ENCODE assay signal across 9 cellular contexts in the genomic region with DNA sequence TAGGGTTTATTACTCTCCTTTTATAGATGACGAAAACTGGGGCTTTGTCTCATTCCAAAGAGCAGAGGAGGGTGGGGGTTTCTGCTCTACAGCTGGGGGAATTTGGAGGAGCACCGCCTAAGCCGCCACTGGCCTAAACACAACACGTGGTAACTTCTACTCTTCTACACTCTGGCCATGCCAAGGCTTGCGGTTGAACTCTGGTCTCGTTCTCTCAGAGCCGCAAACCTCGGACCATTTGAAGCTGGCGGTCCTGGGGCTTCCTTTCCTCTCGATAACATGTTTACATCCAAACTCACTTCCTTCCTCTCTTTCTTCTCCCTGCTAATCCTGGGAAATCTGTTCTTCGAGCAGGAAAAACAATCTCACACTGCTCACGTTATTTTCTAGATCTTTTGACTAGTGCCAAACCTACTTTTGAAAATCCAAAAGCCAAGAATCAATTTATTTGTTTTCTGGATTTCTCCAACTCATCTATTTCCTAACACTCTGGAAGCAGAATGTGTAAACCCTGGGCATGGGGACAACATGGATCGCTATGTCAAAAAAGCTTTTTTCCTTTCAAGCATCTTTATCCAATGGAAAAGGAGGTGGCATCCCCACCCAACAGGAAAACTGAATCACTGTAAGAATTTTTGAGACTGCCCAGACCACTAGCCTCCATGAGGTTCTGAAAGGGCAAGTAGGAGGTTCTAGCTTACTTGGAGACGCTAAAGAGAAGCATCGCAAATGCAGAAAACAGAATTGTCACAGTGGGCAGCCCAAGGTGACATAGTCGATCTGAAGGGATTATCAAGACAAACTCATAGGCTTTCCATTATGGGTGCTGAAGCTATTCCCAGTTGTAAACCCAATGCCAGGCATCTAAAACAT. TPM values are rescaled to one million over a fixed set of nuclear protein-coding genes. Genes with fewer than 3 reads are reported as not detected.
DNase-seq lines count a peak whose midpoint lies in the region; ATAC-seq, FAIRE-seq and TF ChIP-seq lines count a peak whose summit lies in the region.
"Had no signal": no experiment of that assay in that cellular context is flagged by ENCODE, and none has a peak within 500 bp of the region (broad histone marks: within the 10 kb centered on the region; RNA-seq: fewer than 3 reads in every experiment).

No MANE protein-coding gene starts in this region.

- H3K4me3 ChIP-seq in OCI-LY3 (ENCODE audit: low read length) (peak overlapping the region; percentile 79), neutrophil (ENCODE audit: low read depth in 1 of 2, low read length in 1 of 2) (peak overlapping the region in 1 of 2 experiments; percentile 90), stomach smooth muscle (ENCODE audit: low read length in 2 of 2) (peak overlapping the region; percentile 67 to 79)

- no peaks in the 10 kb centered on the region for H3K79me2 ChIP-seq in OCI-LY3 (ENCODE audit: low read length)

- H3K9ac ChIP-seq in OCI-LY3 (ENCODE audit: low read length): peak overlapping the region; percentile 91
- H3K9ac ChIP-seq in stomach smooth muscle (ENCODE audit: low read length in 2 of 2): peak overlapping the region; percentile 90 to 96

- peaks cover 59% of the 10 kb centered on the region for H3K4me1 ChIP-seq in OCI-LY3 (ENCODE audit: low read length)
- peaks cover 46 to 47% of the 10 kb centered on the region in 2 experiments for H3K4me1 ChIP-seq in neutrophil (ENCODE audit: control insufficient read depth in 1 of 2, insufficient read depth in 1 of 2, low read depth in 1 of 2, low read length in 1 of 2)
- H3K4me1 ChIP-seq in stomach smooth muscle (ENCODE audit: control insufficient read depth, insufficient read depth, low read length): peaks cover 38% of the 10 kb centered on the region

- H4K20me1 ChIP-seq in OCI-LY3 (ENCODE audit: insufficient read depth, low read length): no peaks in the 10 kb centered on the region

- peak; percentile 20 for ATAC-seq in HG03064 (IDR thresholded peaks at IDR 0.05; ENCODE audit: low read depth, unreplicated experiment)
- ATAC-seq in activated T-cell treated with anti-CD3 and anti-CD28 coated beads, Interleukin-2, amount 50 U/mL, for 4 hours: peak; percentile 3 to 5

- H3K9me3 Mint-ChIP-seq in activated T-cell treated with anti-CD3 and anti-CD28 coated beads, Interleukin-2, amount 50 U/mL, for 4 hours: peaks cover 5% of the 10 kb centered on the region

- H3K36me3 ChIP-seq in OCI-LY3 (replicated peaks; ENCODE audit: low read depth, low read length) (peaks cover 4% of the 10 kb centered on the region), neutrophil (no peaks in the 10 kb centered on the region), stomach smooth muscle (ENCODE audit: control insufficient read depth in 2 of 2, insufficient read depth in 2 of 2, low read length in 2 of 2) (no peaks in the 10 kb centered on the region)

- no peaks in the 10 kb centered on the region for H3K27me3 ChIP-seq in OCI-LY3 (ENCODE audit: low read depth, low read length)
- H3K27me3 ChIP-seq in neutrophil: no peaks in the 10 kb centered on the region
- no peaks in the 10 kb centered on the region for H3K27me3 ChIP-seq in stomach smooth muscle (ENCODE audit: control insufficient read depth in 1 of 2, insufficient read depth in 2 of 2, low read length in 2 of 2)

- H3K4me2 ChIP-seq in OCI-LY3 (ENCODE audit: low read length): peak overlapping the region; percentile 87

- TF ChIP-seq CTCF in OCI-LY3 (IDR thresholded peaks at IDR 0.05; ENCODE audit: low read depth, low read length): no peak
- no peak for TF ChIP-seq CTCF in neutrophil (IDR thresholded peaks at IDR 0.05)
- TF ChIP-seq CTCF in D721Med (IDR thresholded peaks at IDR 0.05; ENCODE audit: insufficient read depth, missing control alignments): no peak

- peak; percentile 89 for DNase-seq in EH (ENCODE audit: low read depth)
- peak; percentile 59 for DNase-seq in activated T-cell treated with anti-CD3 and anti-CD28 coated beads, Interleukin-2, amount 50 U/mL, for 4 hours
- DNase-seq in fibroblast of peridontal ligament (ENCODE audit: extremely low read depth): peak; percentile 98
- DNase-seq in D721Med (ENCODE audit: insufficient read length, low spot score): no peak

- H2AFZ ChIP-seq in OCI-LY3 (ENCODE audit: low read depth, low read length): 0 out of 2 replicates have a peak overlapping the region, but pooled peaks have one; percentile 52

- peaks cover 69% of the 10 kb centered on the region for H3K4me1 Mint-ChIP-seq in activated T-cell treated with anti-CD3 and anti-CD28 coated beads, Interleukin-2, amount 50 U/mL, for 4 hours (ENCODE audit: low read depth)

- H3K36me3 Mint-ChIP-seq in activated T-cell treated with anti-CD3 and anti-CD28 coated beads, Interleukin-2, amount 50 U/mL, for 4 hours (ENCODE audit: insufficient read depth): no peaks in the 10 kb centered on the region

- FAIRE-seq in D721Med (lab: Jason Lieb, UNC): no peak
- FAIRE-seq: colon had no signal

- H3K27ac ChIP-seq in OCI-LY3 (ENCODE audit: low read length): peak overlapping the region; percentile 91
- H3K27ac ChIP-seq in neutrophil: peak overlapping the region; percentile 94
- H3K27ac ChIP-seq in stomach smooth muscle (ENCODE audit: low read length): peak overlapping the region; percentile 96

- H3K9me3 ChIP-seq in OCI-LY3 (ENCODE audit: insufficient read depth, low read length) (no peaks in the 10 kb centered on the region), neutrophil (no peaks in the 10 kb centered on the region), stomach smooth muscle (ENCODE audit: control insufficient read depth in 2 of 2, low read length in 2 of 2) (no peaks in the 10 kb centered on the region)

- H3K4me3 Mint-ChIP-seq in activated T-cell treated with anti-CD3 and anti-CD28 coated beads, Interleukin-2, amount 50 U/mL, for 4 hours: peak overlapping the region; percentile 85

- peaks cover 2% of the 10 kb centered on the region for H3K27me3 Mint-ChIP-seq in activated T-cell treated with anti-CD3 and anti-CD28 coated beads, Interleukin-2, amount 50 U/mL, for 4 hours (ENCODE audit: low read depth)

RNA-seq across cellular contexts. Expression of a gene that starts 13.6 kb away (rescaled TPM):
- total RNA-seq in activated T-cell treated with anti-CD3 and anti-CD28 coated beads, Interleukin-2, amount 50 U/mL, for 4 hours: 10 to 100 TPM; 17.8 to 22.8 (median 19.1) TPM

RNA-seq across cellular contexts. Expression of a gene that starts 30.2 kb away (rescaled TPM):
- not detected for total RNA-seq in activated T-cell treated with anti-CD3 and anti-CD28 coated beads, Interleukin-2, amount 50 U/mL, for 4 hours
